Comparison of ENCODE assay signal across 8 cellular contexts in the genomic region with DNA sequence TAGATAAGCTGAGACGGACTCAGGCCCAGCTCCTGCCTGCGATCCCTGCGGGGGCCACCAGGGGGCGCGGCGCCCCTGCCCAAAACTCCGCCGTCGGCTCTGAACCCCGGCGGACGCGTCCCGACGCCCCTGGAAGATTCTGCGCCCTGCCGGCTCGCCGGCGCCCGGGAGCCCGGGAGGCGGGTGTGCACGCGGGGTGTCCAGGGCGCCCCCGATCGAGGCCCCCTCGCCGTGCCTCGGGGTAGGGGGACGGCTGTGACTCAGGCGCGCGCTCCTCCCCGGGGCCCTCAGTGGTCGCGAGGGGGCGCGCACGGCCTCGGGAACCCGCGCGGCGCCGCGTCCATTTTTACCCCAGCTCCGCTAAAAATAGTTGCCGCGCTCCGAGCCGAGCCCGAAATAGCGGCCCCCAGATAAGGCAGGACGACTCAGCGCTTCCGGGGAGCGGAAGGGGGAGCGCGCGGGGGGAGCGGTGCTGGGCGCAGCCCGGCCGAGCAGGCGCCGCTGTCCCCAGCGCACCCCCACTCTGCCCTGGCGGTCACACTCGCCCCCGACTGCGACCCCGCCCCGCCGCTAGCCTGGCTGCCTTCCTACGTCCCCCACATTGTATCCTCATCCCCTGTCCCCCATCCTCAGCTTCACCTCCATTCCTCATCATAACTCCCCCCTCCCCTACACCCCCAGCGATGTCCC. TPM values are rescaled to one million over a fixed set of nuclear protein-coding genes. Genes with fewer than 3 reads are reported as not detected.
DNase-seq lines count a peak whose midpoint lies in the region; ATAC-seq and TF ChIP-seq lines count a peak whose summit lies in the region.

No MANE protein-coding gene starts in this region.

- TF ChIP-seq CTCF in BE2C (IDR thresholded peaks at IDR 0.05; ENCODE audit: low read depth, low read length): peak; percentile 90

- ATAC-seq in HG03139 (IDR thresholded peaks at IDR 0.05; ENCODE audit: unreplicated experiment): peak; percentile 47
- peak; percentile 50 for ATAC-seq in memory B cell (ENCODE audit: low read depth)

- no peaks in the 10 kb centered on the region for H3K9me3 Mint-ChIP-seq in memory B cell

- peak overlapping the region; percentile 89 for H3K4me3 Mint-ChIP-seq in memory B cell

- H3K27ac Mint-ChIP-seq in memory B cell: peak overlapping the region; percentile 91

- H3K4me1 Mint-ChIP-seq in memory B cell: peaks cover 31% of the 10 kb centered on the region

- no peaks in the 10 kb centered on the region for H3K27me3 ChIP-seq in BE2C

- H3K36me3 ChIP-seq in BE2C: no peaks in the 10 kb centered on the region

- DNase-seq in BE2C (peak; percentile 79), NCI-H82 (lab: John Stamatoyannopoulos, UW) (peak; percentile 86), memory B cell (ENCODE audit: low spot score in 2 of 2) (peak; percentile 92 to 97)
- peak; percentile 68 to 78 for DNase-seq in activated CD8-positive, alpha-beta memory T cell treated with anti-CD3 and anti-CD28 coated beads for 1 hour (ENCODE audit: extremely low read depth in 1 of 2, low read depth in 1 of 2)
- DNase-seq in effector CD8-positive, alpha-beta T cell (lab: John Stamatoyannopoulos, UW): peak; percentile 84
- peak; percentile 61 for DNase-seq in stimulated activated CD8-positive, alpha-beta memory T cell treated with anti-CD3 and anti-CD28 coated beads, Interleukin-15, amount 100 ng/mL, for 1 hour (ENCODE audit: low read depth)

- TF ChIP-seq POLR2A in GM18951 (IDR thresholded peaks at IDR 0.05; ENCODE audit: extremely low read depth, insufficient read depth, insufficient read length): peak; percentile 64

- in situ Hi-C loops in GM18951 (cut with MboI; ENCODE audit: low sequenced_read_pairs, unreplicated experiment): loop anchor here (5.0 kb wide), 1 partner anchor 38 kb away; no protein-coding TSS in a partner anchor

- H3K36me3 Mint-ChIP-seq in memory B cell: no peaks in the 10 kb centered on the region

- H3K27me3 Mint-ChIP-seq in memory B cell: no peaks in the 10 kb centered on the region

- 0 out of 2 replicates have a peak, but pooled peaks cover 2% of the 10 kb centered on the region for H3K4me1 ChIP-seq in BE2C

- H3K4me3 ChIP-seq in BE2C (ENCODE audit: low read depth, low read length): peak overlapping the region; percentile 55

- no peaks in the 10 kb centered on the region for H3K9me3 ChIP-seq in BE2C

RNA-seq across cellular contexts. Expression of a gene that starts 16.0 kb away (rescaled TPM):
- polyA plus RNA-seq in BE2C (2012; ENCODE audit: insufficient read depth, insufficient read length, low read depth): 120 TPM

RNA-seq across cellular contexts. Expression of a gene that starts 28.1 kb away (rescaled TPM):
- polyA plus RNA-seq in BE2C (2012; ENCODE audit: insufficient read depth, insufficient read length, low read depth): 1.1 TPM

RNA-seq across cellular contexts. Expression of a gene that starts 33.3 kb away (rescaled TPM):
- polyA plus RNA-seq in BE2C (2012; ENCODE audit: insufficient read depth, insufficient read length, low read depth): 16.9 TPM

RNA-seq across cellular contexts. Expression of a gene that starts 34.8 kb away (rescaled TPM):
- 0.77 TPM for polyA plus RNA-seq in BE2C (2012; ENCODE audit: insufficient read depth, insufficient read length, low read depth)

RNA-seq across cellular contexts. Expression of a gene that starts 57.1 kb away (rescaled TPM):
- 79.0 TPM for polyA plus RNA-seq in BE2C (2012; ENCODE audit: insufficient read depth, insufficient read length, low read depth)

Comparison
In these comparisons a context has a peak if more than half of its experiments do, and no peak if none do; other contexts are left out.
1. Peak in every context shown above with its lines: DNase-seq, ATAC-seq and H3K4me3 ChIP-seq.